ENCODE assay signal across 13 cellular contexts in the genomic region with DNA sequence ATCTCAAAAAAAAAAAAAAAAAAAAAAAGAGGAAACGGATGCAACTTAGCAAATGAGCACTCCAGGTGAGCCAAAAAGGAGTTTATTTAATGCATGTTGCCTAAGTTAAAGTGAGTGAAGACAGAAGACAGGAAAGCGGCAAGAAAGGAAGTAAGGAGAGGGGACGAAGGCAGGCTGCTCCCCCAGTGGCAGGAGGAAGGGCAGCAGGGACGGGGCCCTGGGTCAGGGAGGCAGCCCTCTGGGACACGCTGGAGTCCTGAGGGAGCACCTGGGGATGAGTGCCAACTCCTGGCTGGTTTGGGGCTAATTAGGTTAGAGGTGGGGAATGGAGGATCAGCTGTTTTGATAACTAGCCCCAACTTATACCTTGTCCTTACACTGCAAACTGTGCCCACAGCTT. TPM values are rescaled to one million over a fixed set of nuclear protein-coding genes. Genes with fewer than 3 reads are reported as not detected.
A peak's percentile ranks its signal among the peaks of the same experiment; 100 is the strongest.
DNase-seq lines count a peak whose midpoint lies in the region; ATAC-seq and TF ChIP-seq lines count a peak whose summit lies in the region.
"Had no signal": no experiment of that assay in that cellular context is flagged by ENCODE, and none has a peak within 500 bp of the region (broad histone marks: within the 10 kb centered on the region; RNA-seq: fewer than 3 reads in every experiment).

No MANE protein-coding gene starts in this region.

- no peaks in the 10 kb centered on the region for H3K79me2 ChIP-seq in SK-N-SH (ENCODE audit: insufficient read depth)

- H3K27ac ChIP-seq in BLaER1 (peak overlapping the region; percentile 77), SK-N-SH (ENCODE audit: low read depth in 2 of 2, low read length in 1 of 2) (no peak overlapping the region)
- H3K27ac ChIP-seq: adrenal gland, esophagus squamous epithelium, KMS-11, left lung had no signal

- H3K4me2 ChIP-seq in BLaER1 (peak overlapping the region; percentile 89), SK-N-SH (no peak overlapping the region)
- H3K4me2 ChIP-seq: KMS-11 had no signal

- H3K27me3 ChIP-seq in BLaER1 (no peaks in the 10 kb centered on the region), SK-N-SH (ENCODE audit: insufficient read depth) (no peaks in the 10 kb centered on the region)
- H3K27me3 ChIP-seq: adrenal gland, esophagus squamous epithelium, left lung had no signal

- peak; percentile 37; the same call in 1 of the 2 replicates for TF ChIP-seq CTCF in SK-N-SH (IDR thresholded peaks at IDR 0.05)

- H4K20me1 ChIP-seq in BLaER1 (no peaks in the 10 kb centered on the region), SK-N-SH (ENCODE audit: insufficient read depth) (no peaks in the 10 kb centered on the region)

- CTCF ChIA-PET in SK-N-SH (lab: Yijun Ruan, JAX) = interaction anchor here (0.8 to 1.6 kb wide), 4 partner anchors 37 to 944 kb away, joined by 3 to 10 read pairs (median 3); a partner anchor contains a TSS

- no peaks in the 10 kb centered on the region for H3F3A ChIP-seq in SK-N-SH (replicated peaks; ENCODE audit: insufficient read depth)

- H3K9me3 ChIP-seq in BLaER1 (no peaks in the 10 kb centered on the region; the same call in 1 of the 2 replicates), SK-N-SH (no peaks in the 10 kb centered on the region)
- H3K9me3 ChIP-seq: adrenal gland, esophagus squamous epithelium, left lung had no signal

- 72% methylated on average over 5 of the region's 5 CpGs for whole genome bisulfite sequencing in SK-N-SH (ENCODE audit: low lambda C conversion rate)

- H3K4me1 ChIP-seq in BLaER1 (peaks cover 62% of the 10 kb centered on the region), SK-N-SH (ENCODE audit: control insufficient read depth in 1 of 2, insufficient read depth in 2 of 2, low read depth in 1 of 2, low read length in 1 of 2) (peaks cover 0 to 2% of the 10 kb centered on the region in 2 experiments; a peak in 1 of 4 replicates)
- H3K4me1 ChIP-seq: adrenal gland, esophagus squamous epithelium had no signal

- H3K9ac ChIP-seq in BLaER1 (peak overlapping the region; percentile 16), SK-N-SH (no peak overlapping the region)
- H3K9ac ChIP-seq: KMS-11 had no signal

- POLR2A ChIA-PET in SK-N-SH (lab: Yijun Ruan, JAX) = no interaction called here

- no peak overlapping the region for H2AFZ ChIP-seq in SK-N-SH (ENCODE audit: low read depth)

- no peaks in the 10 kb centered on the region for H3K36me3 ChIP-seq in BLaER1
- no peaks in the 10 kb centered on the region for H3K36me3 ChIP-seq in SK-N-SH (replicated peaks in 1 of 2; ENCODE audit: control insufficient read depth in 1 of 2, insufficient read depth in 2 of 2, low read length in 1 of 2)
- H3K36me3 ChIP-seq: adrenal gland, esophagus squamous epithelium, left lung had no signal

- peak; percentile 10 for DNase-seq in HCEC 1CT
- DNase-seq in SK-N-SH = peak; percentile 45
- peak; percentile 57 for DNase-seq in iPS-NIHi11 (ENCODE audit: low spot score)
- DNase-seq in NCI-H2196 (lab: John Stamatoyannopoulos, UW; ENCODE audit: unreplicated experiment) = no peak
- DNase-seq: activated CD4-positive, alpha-beta T cell treated with anti-CD3 and anti-CD28 coated beads, Interleukin-2, amount 50 U/mL, for 1 hour; esophagus squamous epithelium; left lung had no signal

- H3K4me3 ChIP-seq in BLaER1 = no peak overlapping the region
- no peak overlapping the region for H3K4me3 ChIP-seq in SK-N-SH (ENCODE audit: low read depth in 2 of 2, low read length in 1 of 2)
- H3K4me3 ChIP-seq: adrenal gland, esophagus squamous epithelium, left lung had no signal

- ATAC-seq in HG02759 (IDR thresholded peaks at IDR 0.05; ENCODE audit: unreplicated experiment) (no peak), HG02852 (IDR thresholded peaks at IDR 0.05; ENCODE audit: unreplicated experiment) (no peak)
- ATAC-seq in activated CD4-positive, CD25-positive, alpha-beta regulatory T cell treated with anti-CD3 and anti-CD28 coated beads, Interleukin-2, amount 50 U/mL, for 24 hours = no peak
- ATAC-seq: left lung had no signal

- TF ChIP-seq RAD21 in SK-N-SH (IDR thresholded peaks at IDR 0.05; ENCODE audit: low read length) = no peak

- TF ChIP-seq EP300 in SK-N-SH (IDR thresholded peaks at IDR 0.05; ENCODE audit: borderline replicate concordance in 1 of 2, low read depth in 1 of 2, low read length in 1 of 2) = no peak

- H3K9me2 ChIP-seq in SK-N-SH = no peaks in the 10 kb centered on the region

TF ChIP-seq in SK-N-SH, 30 proteins besides CTCF, POLR2A, EP300 and RAD21:
- TF ChIP-seq SIN3A (IDR thresholded peaks at IDR 0.05; ENCODE audit: borderline replicate concordance, low read depth, low read length) = no peak
- TF ChIP-seq GABPA (IDR thresholded peaks at IDR 0.05; ENCODE audit: low read depth) = no peak
TF ChIP-seq in SK-N-SH: peak in this region for 0.

RNA-seq across cellular contexts. Expression of a gene that starts 37.0 kb away (rescaled TPM):
- polyA plus RNA-seq in SK-N-SH (2012; rRNA removed) = 10.2 and 14.4 TPM in 2 replicates
- polyA plus RNA-seq in SK-N-SH (2012; cell fraction: cytosol; rRNA removed) = 15.6 and 17.0 TPM in 2 replicates
- polyA plus RNA-seq in SK-N-SH (2012; cell fraction: nucleus; rRNA removed) = 6.9 and 10.0 TPM in 2 replicates

RNA-seq across cellular contexts. Expression of a gene that starts 54.4 kb away (rescaled TPM):
- 10.7 and 12.7 TPM in 2 replicates for polyA plus RNA-seq in SK-N-SH (2012; rRNA removed)
- 11.6 and 12.2 TPM in 2 replicates for polyA plus RNA-seq in SK-N-SH (2012; cell fraction: cytosol; rRNA removed)
- 7.4 and 12.0 TPM in 2 replicates for polyA plus RNA-seq in SK-N-SH (2012; cell fraction: nucleus; rRNA removed)

RNA-seq across cellular contexts. Expression of a gene that starts 54.4 kb away (rescaled TPM):
- polyA plus RNA-seq in SK-N-SH (2012; rRNA removed) = 306 and 347 TPM in 2 replicates
- polyA plus RNA-seq in SK-N-SH (2012; cell fraction: cytosol; rRNA removed) = 488 and 609 TPM in 2 replicates
- 83.3 and 95.1 TPM in 2 replicates for polyA plus RNA-seq in SK-N-SH (2012; cell fraction: nucleus; rRNA removed)
